In genomic region chr3:52484680-52485461, GRCh38 we compare ENCODE assay signal across 15 cellular contexts. TPM values are rescaled to one million over a fixed set of nuclear protein-coding genes. Genes with fewer than 3 reads are reported as not detected.
DNase-seq lines count a peak whose midpoint lies in the region; ATAC-seq and TF ChIP-seq lines count a peak whose summit lies in the region.
"Had no signal": no experiment of that assay in that cellular context is flagged by ENCODE, and none has a peak within 500 bp of the region (broad histone marks: within the 10 kb centered on the region; RNA-seq: fewer than 3 reads in every experiment).

No MANE protein-coding gene starts in this region.

- no peak for TF ChIP-seq POLR2A in suprapubic skin (IDR thresholded peaks at IDR 0.05)

- H3K4me1 ChIP-seq in right atrium auricular region: peaks cover 0 to 41% of the 10 kb centered on the region in 2 donors
- H3K4me1 ChIP-seq in suprapubic skin: peaks cover 34% of the 10 kb centered on the region
- H3K4me1 ChIP-seq: parathyroid adenoma had no signal

- H3K9me3 ChIP-seq in right atrium auricular region (no peaks in the 10 kb centered on the region), suprapubic skin (no peaks in the 10 kb centered on the region)

- ATAC-seq in HG03045 (IDR thresholded peaks at IDR 0.05; ENCODE audit: unreplicated experiment): no peak
- ATAC-seq in HG02610 (IDR thresholded peaks at IDR 0.05; ENCODE audit: unreplicated experiment): no peak

- TF ChIP-seq CTCF in RWPE1 (conservative IDR thresholded peaks at IDR 0.05; ENCODE audit: low read depth) (no peak), brain (conservative IDR thresholded peaks at IDR 0.05) (no peak), right atrium auricular region (IDR thresholded peaks at IDR 0.05) (no peak), suprapubic skin (IDR thresholded peaks at IDR 0.05) (no peak)

- WGBS in suprapubic skin: 64% methylated on average over 9 of the region's 10 CpGs

- H3K27ac ChIP-seq in RWPE1 (peak overlapping the region; percentile 91), right atrium auricular region (peak overlapping the region; percentile 44 to 72), suprapubic skin (peak overlapping the region; percentile 66)
- H3K27ac ChIP-seq: parathyroid adenoma had no signal

- no peak for TF ChIP-seq EP300 in suprapubic skin (IDR thresholded peaks at IDR 0.05)

- H3K36me3 ChIP-seq in right atrium auricular region (peaks cover 75% of the 10 kb centered on the region), suprapubic skin (peaks cover 80% of the 10 kb centered on the region)

- H3K27ac Mint-ChIP-seq in brain: peak overlapping the region in 4 of 5 experiments; percentile 38 to 62 (median 41)
- H3K27ac Mint-ChIP-seq: activated CD4-positive, alpha-beta memory T cell treated with anti-CD3 and anti-CD28 coated beads, Interleukin-2, amount 10 ng/mL, durations not matched to agents 7 days and 5 days had no signal

- peaks cover 56% of the 10 kb centered on the region for H3K36me3 Mint-ChIP-seq in brain

- H3K4me1 Mint-ChIP-seq in brain: peaks cover 6% of the 10 kb centered on the region
- H3K4me1 Mint-ChIP-seq: activated CD4-positive, alpha-beta memory T cell treated with anti-CD3 and anti-CD28 coated beads, Interleukin-2, amount 10 ng/mL, durations not matched to agents 7 days and 5 days had no signal

- H3K4me3 ChIP-seq in right atrium auricular region (no peak overlapping the region), suprapubic skin (peak overlapping the region; percentile 2)

- CTCF ChIA-PET in RWPE1 (lab: Yijun Ruan, JAX): interaction anchor here (0.6 kb wide), 1 partner anchor 12 kb away, joined by 4 read pairs; no protein-coding TSS in a partner anchor

- H3K27me3 Mint-ChIP-seq in brain: no peaks in the 10 kb centered on the region
- H3K27me3 Mint-ChIP-seq: activated CD4-positive, alpha-beta memory T cell treated with anti-CD3 and anti-CD28 coated beads, Interleukin-2, amount 10 ng/mL, durations not matched to agents 7 days and 5 days had no signal

- peaks cover 0 to 2% (median 0%) of the 10 kb centered on the region in 5 experiments for H3K9me3 Mint-ChIP-seq in brain
- H3K9me3 Mint-ChIP-seq: activated CD4-positive, alpha-beta memory T cell treated with anti-CD3 and anti-CD28 coated beads, Interleukin-2, amount 10 ng/mL, durations not matched to agents 7 days and 5 days had no signal

- no peaks in the 10 kb centered on the region for H3K27me3 ChIP-seq in right atrium auricular region
- H3K27me3 ChIP-seq in suprapubic skin: no peaks in the 10 kb centered on the region

- POLR2A ChIA-PET in RWPE1 (lab: Yijun Ruan, JAX; ENCODE audit: low non-redundant PET): no interaction called here

- DNase-seq in RWPE1 (ENCODE audit: low spot score) (no peak), right atrium auricular region (ENCODE audit: low spot score) (no peak), suprapubic skin (ENCODE audit: low spot score in 2 of 2) (no peak), EL (no peak)
- DNase-seq: activated CD4-positive, alpha-beta memory T cell treated with anti-CD3 and anti-CD28 coated beads, Interleukin-2, amount 10 ng/mL, durations not matched to agents 7 days and 5 days; activated gamma-delta T cell; C1 segment of cervical spinal cord; DND-41; NCI-H1930 had no signal

- no peak overlapping the region for H3K4me3 Mint-ChIP-seq in brain
- H3K4me3 Mint-ChIP-seq: activated CD4-positive, alpha-beta memory T cell treated with anti-CD3 and anti-CD28 coated beads, Interleukin-2, amount 10 ng/mL, durations not matched to agents 7 days and 5 days had no signal

RNA-seq across cellular contexts. Expression of gene STAB1, which starts 10.3 kb away (rescaled TPM):
- polyA plus RNA-seq in brain (ENCODE audit: insufficient read depth, low read depth, low replicate concordance): 10.7 TPM
- total RNA-seq in right atrium auricular region (10 to 100 TPM; 46.5 to 62.6 TPM), suprapubic skin (10 to 100 TPM in 2 of 4 donors, 1 to 10 TPM in 2; 5.3 to 21.1 (median 14.3) TPM)
- total RNA-seq: activated CD4-positive, alpha-beta memory T cell treated with anti-CD3 and anti-CD28 coated beads, Interleukin-2, amount 10 ng/mL, durations not matched to agents 7 days and 5 days; HT1080; NCI-H460 had no signal

RNA-seq across cellular contexts. Expression of gene NISCH, which starts 29.5 kb away (rescaled TPM):
- polyA plus RNA-seq in brain (ENCODE audit: insufficient read depth, low read depth, low replicate concordance): 51.3 TPM
- total RNA-seq in right atrium auricular region: 10 to 100 TPM; 29.2 to 49.6 TPM
- 100 to 1,000 TPM in 2 of 4 donors, 10 to 100 TPM in 2; 68.7 to 298 (median 94.6) TPM for total RNA-seq in suprapubic skin

RNA-seq across cellular contexts. Expression of gene TNNC1, which starts 31.0 kb away (rescaled TPM):
- polyA plus RNA-seq in brain (ENCODE audit: insufficient read depth, low read depth, low replicate concordance): not detected
- 1,000 to 10,000 TPM; 4,697 to 8,249 TPM for total RNA-seq in right atrium auricular region
- 10 to 100 TPM in 1 of 4 donors, 1 to 10 TPM in 3; 1.4 to 15.9 (median 8.4) TPM for total RNA-seq in suprapubic skin
- total RNA-seq: HT1080 had no signal

RNA-seq across cellular contexts. Expression of gene SEMA3G, which starts 40.0 kb away (rescaled TPM):
- polyA plus RNA-seq in brain (ENCODE audit: insufficient read depth, low read depth, low replicate concordance): 5.0 TPM
- total RNA-seq in right atrium auricular region (10 to 100 TPM; 11.8 to 12.6 TPM), suprapubic skin (10 to 100 TPM; 14.4 to 44.0 (median 26.5) TPM)

RNA-seq across cellular contexts. Expression of gene NT5DC2, which starts 48.8 kb away (rescaled TPM):
- polyA plus RNA-seq in brain (ENCODE audit: insufficient read depth, low read depth, low replicate concordance): 113 TPM
- 100 to 1,000 TPM in 1 of 2 donors, 10 to 100 TPM in 1; 94.0 to 146 TPM for total RNA-seq in right atrium auricular region
- total RNA-seq in suprapubic skin: 10 to 100 TPM; 51.8 to 68.7 (median 63.3) TPM

Comparison
In these comparisons a context has a peak if more than half of its experiments do, and no peak if none do; other contexts are left out.
1. RNA of gene TNNC1, which starts 31.0 kb away (total RNA-seq): 4,697 to 8,249 TPM in right atrium auricular region; 1.4 to 15.9 TPM in suprapubic skin; every median in the first group is over 100 times any median in the second.
2. Peak in every context shown above with its lines, with median percentiles within 50 percentile points of each other: H3K27ac ChIP-seq.